Comparison of ENCODE assay signal across 1 cellular context in the genomic region with DNA sequence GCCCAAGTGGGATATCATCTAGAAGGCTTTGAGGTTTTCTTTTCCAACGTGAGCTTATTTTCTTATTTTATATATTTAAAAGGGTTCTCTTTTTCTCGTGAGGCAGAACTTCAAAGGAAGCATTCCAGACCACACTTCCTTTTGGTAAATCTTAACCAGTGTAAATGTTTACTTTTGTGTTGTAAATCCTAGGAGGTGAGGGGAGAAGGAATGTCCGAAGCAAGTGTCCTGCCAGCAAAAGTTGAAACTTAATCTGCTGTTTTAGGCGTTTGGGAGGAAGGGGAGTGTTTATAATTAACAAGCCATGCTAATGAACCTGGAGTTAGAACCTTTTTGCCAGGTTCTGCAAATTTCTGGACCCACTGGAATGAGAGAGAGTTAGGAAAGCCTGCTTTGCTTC.
A peak's percentile ranks its signal among the peaks of the same experiment; 100 is the strongest.
TF ChIP-seq lines count a peak whose summit lies in the region.

No MANE protein-coding gene starts in this region.

TF ChIP-seq in HepG2, 621 proteins besides CTCF, POLR2A, EP300 and RAD21 (continued from another document):
- TF ChIP-seq MBD4 (IDR thresholded peaks at IDR 0.05; ENCODE audit: borderline replicate concordance, low read length) (no peak), KLF6 (CRISPR knock-in tag; IDR thresholded peaks at IDR 0.05) (no peak), ZSCAN29 (CRISPR knock-in tag; conservative IDR thresholded peaks at IDR 0.05) (no peak), ZFP90 (CRISPR knock-in tag; IDR thresholded peaks at IDR 0.05; ENCODE audit: borderline replicate concordance) (0 out of 2 replicates have a peak, but pooled peaks have one; percentile 39), TCF7 (IDR thresholded peaks at IDR 0.05; ENCODE audit: low read depth) (peak; percentile 52; the same call in 1 of the 2 replicates), FOXP1 (IDR thresholded peaks at IDR 0.05) (no peak), FOXP1 (CRISPR knock-in tag; IDR thresholded peaks at IDR 0.05) (peak; percentile 13; the same call in 1 of the 2 replicates), PPARG (CRISPR knock-in tag; conservative IDR thresholded peaks at IDR 0.05) (peak; percentile 40; the same call in 1 of the 2 replicates), ZNF12 (CRISPR knock-in tag; IDR thresholded peaks at IDR 0.05) (no peak), HNF4A (CRISPR knock-in tag; IDR thresholded peaks at IDR 0.05) (0 out of 2 replicates have a peak, but pooled peaks have one; percentile 14), NFYB (CRISPR knock-in tag; IDR thresholded peaks at IDR 0.05) (no peak), ZNF354B (CRISPR knock-in tag; IDR thresholded peaks at IDR 0.05) (no peak), KAT7 (CRISPR knock-in tag; IDR thresholded peaks at IDR 0.05; ENCODE audit: borderline replicate concordance) (no peak), FOXA1 (IDR thresholded peaks at IDR 0.05) (no peak), FOXA1 (CRISPR knock-in tag; IDR thresholded peaks at IDR 0.05) (0 out of 2 replicates have a peak, but pooled peaks have one; percentile 22), SAFB2 (CRISPR knock-in tag; IDR thresholded peaks at IDR 0.05; ENCODE audit: borderline replicate concordance, low read depth) (no peak)
- TF ChIP-seq, protein P1, sequence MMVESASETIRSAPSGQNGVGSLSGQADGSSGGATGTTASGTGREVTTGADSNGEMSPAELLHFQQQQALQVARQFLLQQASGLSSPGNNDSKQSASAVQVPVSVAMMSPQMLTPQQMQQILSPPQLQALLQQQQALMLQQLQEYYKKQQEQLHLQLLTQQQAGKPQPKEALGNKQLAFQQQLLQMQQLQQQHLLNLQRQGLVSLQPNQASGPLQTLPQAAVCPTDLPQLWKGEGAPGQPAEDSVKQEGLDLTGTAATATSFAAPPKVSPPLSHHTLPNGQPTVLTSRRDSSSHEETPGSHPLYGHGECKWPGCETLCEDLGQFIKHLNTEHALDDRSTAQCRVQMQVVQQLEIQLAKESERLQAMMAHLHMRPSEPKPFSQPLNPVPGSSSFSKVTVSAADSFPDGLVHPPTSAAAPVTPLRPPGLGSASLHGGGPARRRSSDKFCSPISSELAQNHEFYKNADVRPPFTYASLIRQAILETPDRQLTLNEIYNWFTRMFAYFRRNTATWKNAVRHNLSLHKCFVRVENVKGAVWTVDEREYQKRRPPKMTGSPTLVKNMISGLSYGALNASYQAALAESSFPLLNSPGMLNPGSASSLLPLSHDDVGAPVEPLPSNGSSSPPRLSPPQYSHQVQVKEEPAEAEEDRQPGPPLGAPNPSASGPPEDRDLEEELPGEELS (CRISPR knock-in tag; IDR thresholded peaks at IDR 0.05): peak; percentile 70
- TF ChIP-seq, protein P2, sequence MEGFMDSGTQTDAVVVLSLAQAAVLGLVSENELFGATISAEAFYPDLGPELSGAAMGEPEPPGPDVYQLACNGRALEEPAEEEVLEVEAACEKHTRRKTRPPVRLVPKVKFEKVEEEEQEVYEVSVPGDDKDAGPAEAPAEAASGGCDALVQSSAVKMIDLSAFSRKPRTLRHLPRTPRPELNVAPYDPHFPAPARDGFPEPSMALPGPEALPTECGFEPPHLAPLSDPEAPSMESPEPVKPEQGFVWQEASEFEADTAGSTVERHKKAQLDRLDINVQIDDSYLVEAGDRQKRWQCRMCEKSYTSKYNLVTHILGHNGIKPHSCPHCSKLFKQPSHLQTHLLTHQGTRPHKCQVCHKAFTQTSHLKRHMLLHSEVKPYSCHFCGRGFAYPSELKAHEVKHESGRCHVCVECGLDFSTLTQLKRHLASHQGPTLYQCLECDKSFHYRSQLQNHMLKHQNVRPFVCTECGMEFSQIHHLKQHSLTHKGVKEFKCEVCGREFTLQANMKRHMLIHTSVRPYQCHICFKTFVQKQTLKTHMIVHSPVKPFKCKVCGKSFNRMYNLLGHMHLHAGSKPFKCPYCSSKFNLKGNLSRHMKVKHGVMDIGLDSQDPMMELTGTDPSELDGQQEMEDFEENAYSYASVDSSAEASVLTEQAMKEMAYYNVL (CRISPR knock-in tag; IDR thresholded peaks at IDR 0.05; ENCODE audit: borderline replicate concordance): no peak
- TF ChIP-seq, protein P3, sequence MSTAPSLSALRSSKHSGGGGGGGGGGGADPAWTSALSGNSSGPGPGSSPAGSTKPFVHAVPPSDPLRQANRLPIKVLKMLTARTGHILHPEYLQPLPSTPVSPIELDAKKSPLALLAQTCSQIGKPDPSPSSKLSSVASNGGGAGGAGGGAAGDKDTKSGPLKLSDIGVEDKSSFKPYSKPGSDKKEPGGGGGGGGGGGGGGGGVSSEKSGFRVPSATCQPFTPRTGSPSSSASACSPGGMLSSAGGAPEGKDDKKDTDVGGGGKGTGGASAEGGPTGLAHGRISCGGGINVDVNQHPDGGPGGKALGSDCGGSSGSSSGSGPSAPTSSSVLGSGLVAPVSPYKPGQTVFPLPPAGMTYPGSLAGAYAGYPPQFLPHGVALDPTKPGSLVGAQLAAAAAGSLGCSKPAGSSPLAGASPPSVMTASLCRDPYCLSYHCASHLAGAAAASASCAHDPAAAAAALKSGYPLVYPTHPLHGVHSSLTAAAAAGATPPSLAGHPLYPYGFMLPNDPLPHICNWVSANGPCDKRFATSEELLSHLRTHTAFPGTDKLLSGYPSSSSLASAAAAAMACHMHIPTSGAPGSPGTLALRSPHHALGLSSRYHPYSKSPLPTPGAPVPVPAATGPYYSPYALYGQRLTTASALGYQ (CRISPR knock-in tag; IDR thresholded peaks at IDR 0.05): peak; percentile 56; the same call in 1 of the 2 replicates
